23 cellular contexts compared by ENCODE assay signal in genomic region chr2:1837458-1837857, GRCh38.
DNase-seq lines count a peak whose midpoint lies in the region; ATAC-seq and TF ChIP-seq lines count a peak whose summit lies in the region.
"Had no signal": no experiment of that assay in that cellular context is flagged by ENCODE, and none has a peak within 500 bp of the region (broad histone marks: within the 10 kb centered on the region; RNA-seq: fewer than 3 reads in every experiment).

No MANE protein-coding gene starts in this region.

- H3K27me3 Mint-ChIP-seq in stimulated activated memory B cell treated with anti-CD40 and anti-IgM and Interleukin-4, amounts not matched to agents 10 μg/mL and 1 μg/mL and 100 μg/mL, for 72 hours: peaks cover 21% of the 10 kb centered on the region
- H3K27me3 Mint-ChIP-seq: activated CD8-positive, alpha-beta memory T cell treated with anti-CD3 and anti-CD28 coated beads, Interleukin-2, amount 10 ng/mL, durations not matched to agents 7 days and 5 days; activated naive CD8-positive, alpha-beta T cell treated with anti-CD3 and anti-CD28 coated beads for 36 hours had no signal

- DNase-seq in ELF-1 (ENCODE audit: low read depth, low spot score): peak; percentile 12
- DNase-seq in NCI-H1092 treated with DMSO at 0.1 percent for 48 hours (lab: John Stamatoyannopoulos, UW): peak; percentile 39
- DNase-seq in NCI-H774 (lab: John Stamatoyannopoulos, UW): peak; percentile 45
- DNase-seq in mucosa of descending colon: peak in 1 of 3 donors; percentile 37
- no peak for DNase-seq in nucleus accumbens (lab: John Stamatoyannopoulos, UW)
- DNase-seq in amniotic stem cell (lab: John Stamatoyannopoulos, UW): no peak
- DNase-seq: activated CD4-positive, alpha-beta T cell treated with anti-CD3 and anti-CD28 coated beads for 48 hours; activated CD8-positive, alpha-beta memory T cell treated with anti-CD3 and anti-CD28 coated beads, Interleukin-2, amount 10 ng/mL, durations not matched to agents 7 days and 5 days; activated naive CD8-positive, alpha-beta T cell treated with anti-CD3 and anti-CD28 coated beads for 36 hours; DND-41; effector memory CD8-positive, alpha-beta T cell; esophagus squamous epithelium; KG1; NCI-H1105; NCI-H526 treated with DMSO at 0.1 percent for 48 hours; PC-3; SJCRH30; stimulated activated CD4-positive, alpha-beta T cell treated with anti-CD3 and anti-CD28 coated beads, Interleukin-12 subunit alpha, Interleukin-12 subunit beta, amount 100 ng/mL, for 4 hours; T-helper 17 cell had no signal

- intact Hi-C loops in mucosa of descending colon (cut with DNase I, micrococcal nuclease): no loop called here

- H3K27ac Mint-ChIP-seq in stimulated activated memory B cell treated with anti-CD40 and anti-IgM and Interleukin-4, amounts not matched to agents 10 μg/mL and 1 μg/mL and 100 μg/mL, for 72 hours: no peak overlapping the region
- H3K27ac Mint-ChIP-seq: activated CD8-positive, alpha-beta memory T cell treated with anti-CD3 and anti-CD28 coated beads, Interleukin-2, amount 10 ng/mL, durations not matched to agents 7 days and 5 days; activated naive CD8-positive, alpha-beta T cell treated with anti-CD3 and anti-CD28 coated beads for 36 hours; effector memory CD8-positive, alpha-beta T cell; T-helper 17 cell had no signal

- peak; percentile 48 for ATAC-seq in mucosa of descending colon
- ATAC-seq in stimulated activated memory B cell treated with anti-CD40 and anti-IgM and Interleukin-4, amounts not matched to agents 10 μg/mL and 1 μg/mL and 100 μg/mL, for 72 hours: no peak
- ATAC-seq in GM21423 (IDR thresholded peaks at IDR 0.05; ENCODE audit: unreplicated experiment): no peak
- ATAC-seq: activated CD8-positive, alpha-beta memory T cell treated with anti-CD3 and anti-CD28 coated beads, Interleukin-2, amount 10 ng/mL, durations not matched to agents 7 days and 5 days; body of pancreas; effector memory CD8-positive, alpha-beta T cell; PC-3; T-helper 17 cell had no signal

- H3K9me3 ChIP-seq in mucosa of descending colon: no peaks in the 10 kb centered on the region
- H3K9me3 ChIP-seq: body of pancreas, esophagus squamous epithelium, SJCRH30 had no signal

- no peak overlapping the region for H3K4me3 ChIP-seq in mucosa of descending colon
- H3K4me3 ChIP-seq: body of pancreas, esophagus squamous epithelium, SJCRH30 had no signal

- no peak overlapping the region for H3K4me3 Mint-ChIP-seq in stimulated activated memory B cell treated with anti-CD40 and anti-IgM and Interleukin-4, amounts not matched to agents 10 μg/mL and 1 μg/mL and 100 μg/mL, for 72 hours
- H3K4me3 Mint-ChIP-seq: activated CD8-positive, alpha-beta memory T cell treated with anti-CD3 and anti-CD28 coated beads, Interleukin-2, amount 10 ng/mL, durations not matched to agents 7 days and 5 days; activated naive CD8-positive, alpha-beta T cell treated with anti-CD3 and anti-CD28 coated beads for 36 hours; effector memory CD8-positive, alpha-beta T cell; neural crest cell; T-helper 17 cell had no signal

- no peak for TF ChIP-seq CTCF in mucosa of descending colon (IDR thresholded peaks at IDR 0.05)

- peaks cover 3% of the 10 kb centered on the region for H3K4me1 ChIP-seq in mucosa of descending colon (ENCODE audit: low read depth)
- H3K4me1 ChIP-seq: SJCRH30 had no signal

- H3K36me3 Mint-ChIP-seq in stimulated activated memory B cell treated with anti-CD40 and anti-IgM and Interleukin-4, amounts not matched to agents 10 μg/mL and 1 μg/mL and 100 μg/mL, for 72 hours: no peaks in the 10 kb centered on the region
- H3K36me3 Mint-ChIP-seq: activated CD8-positive, alpha-beta memory T cell treated with anti-CD3 and anti-CD28 coated beads, Interleukin-2, amount 10 ng/mL, durations not matched to agents 7 days and 5 days; activated naive CD8-positive, alpha-beta T cell treated with anti-CD3 and anti-CD28 coated beads for 36 hours had no signal

- no peaks in the 10 kb centered on the region for H3K4me1 Mint-ChIP-seq in stimulated activated memory B cell treated with anti-CD40 and anti-IgM and Interleukin-4, amounts not matched to agents 10 μg/mL and 1 μg/mL and 100 μg/mL, for 72 hours
- H3K4me1 Mint-ChIP-seq: activated CD8-positive, alpha-beta memory T cell treated with anti-CD3 and anti-CD28 coated beads, Interleukin-2, amount 10 ng/mL, durations not matched to agents 7 days and 5 days; activated naive CD8-positive, alpha-beta T cell treated with anti-CD3 and anti-CD28 coated beads for 36 hours; T-helper 17 cell had no signal

- no peaks in the 10 kb centered on the region for H3K9me3 Mint-ChIP-seq in stimulated activated memory B cell treated with anti-CD40 and anti-IgM and Interleukin-4, amounts not matched to agents 10 μg/mL and 1 μg/mL and 100 μg/mL, for 72 hours
- H3K9me3 Mint-ChIP-seq: activated naive CD8-positive, alpha-beta T cell treated with anti-CD3 and anti-CD28 coated beads for 36 hours; effector memory CD8-positive, alpha-beta T cell; neural crest cell had no signal

- no peaks in the 10 kb centered on the region for H3K36me3 ChIP-seq in mucosa of descending colon (ENCODE audit: low read depth)
- H3K36me3 ChIP-seq: esophagus squamous epithelium, SJCRH30 had no signal

Comparison
In these comparisons a context has a peak if more than half of its experiments do, and no peak if none do; other contexts are left out.
1. DNase-seq: peak in ELF-1 (single experiment), NCI-H1092 treated with DMSO at 0.1 percent for 48 hours (single experiment) and NCI-H774 (single experiment); none in nucleus accumbens (0 of 56) and amniotic stem cell (single experiment).